Comparison of ENCODE assay signal across 17 cellular contexts in genomic region chr1:231236938-231237337, GRCh38. TPM values are rescaled to one million over a fixed set of nuclear protein-coding genes. Genes with fewer than 3 reads are reported as not detected.
DNase-seq lines count a peak whose midpoint lies in the region; ATAC-seq and TF ChIP-seq lines count a peak whose summit lies in the region.
"Had no signal": no experiment of that assay in that cellular context is flagged by ENCODE, and none has a peak within 500 bp of the region (broad histone marks: within the 10 kb centered on the region; RNA-seq: fewer than 3 reads in every experiment).

No MANE protein-coding gene starts in this region.

- no peak for ATAC-seq in GM23338
- ATAC-seq in stimulated activated naive CD8-positive, alpha-beta T cell treated with anti-CD3 and anti-CD28 coated beads, Interleukin-15, Interleukin-2, amounts not matched to agents 100 U/mL and 50 U/mL, for 24 hours = no peak
- ATAC-seq: A549 had no signal

- no peaks in the 10 kb centered on the region for H3K27me3 ChIP-seq in adipocyte (replicated peaks; ENCODE audit: control insufficient read depth, insufficient read depth, low read length)
- no peaks in the 10 kb centered on the region for H3K27me3 ChIP-seq in trophoblast cell (ENCODE audit: insufficient read depth, low read length)
- H3K27me3 ChIP-seq in subcutaneous abdominal adipose tissue (ENCODE audit: control insufficient read depth in 5 of 5, insufficient read depth in 4 of 5, low read length in 5 of 5) = no peaks in the 10 kb centered on the region
- no peaks in the 10 kb centered on the region for H3K27me3 ChIP-seq in GM23338 (ENCODE audit: insufficient read depth)
- H3K27me3 ChIP-seq: BLaER1 treated with 17β-estradiol and CSF1 and Interleukin-3, amounts not matched to agents 10 nM and 100 nM had no signal

- no peak overlapping the region for H4K12ac ChIP-seq in trophoblast cell (ENCODE audit: low read depth, low read length)

- no peak overlapping the region for H2BK5ac ChIP-seq in trophoblast cell (ENCODE audit: low read depth, low read length, poor library complexity)

- H3K4me2 ChIP-seq in trophoblast cell (ENCODE audit: low read length) (no peak overlapping the region), GM23338 (no peak overlapping the region)
- H3K4me2 ChIP-seq: A549, KMS-11 had no signal

- no peak overlapping the region for H4K8ac ChIP-seq in trophoblast cell (ENCODE audit: low read depth, low read length)

- H3K36me3 ChIP-seq in adipocyte (ENCODE audit: control insufficient read depth, insufficient read depth, low read length, severe bottlenecking) = peaks cover 23% of the 10 kb centered on the region
- peaks cover 6 to 9% of the 10 kb centered on the region in 2 experiments for H3K36me3 ChIP-seq in trophoblast cell (ENCODE audit: control insufficient read depth in 1 of 2, insufficient read depth in 2 of 2, low read length in 2 of 2)
- H3K36me3 ChIP-seq in subcutaneous abdominal adipose tissue (ENCODE audit: control insufficient read depth in 5 of 5, insufficient read depth in 5 of 5, low read length in 5 of 5) = peaks cover 2 to 21% (median 14%) of the 10 kb centered on the region in 5 donors
- no peaks in the 10 kb centered on the region for H3K36me3 ChIP-seq in GM23338 (ENCODE audit: insufficient read depth)

- no peaks in the 10 kb centered on the region for H3K27me3 Mint-ChIP-seq in activated naive CD4-positive, alpha-beta T cell treated with anti-CD3 and anti-CD28 coated beads, Interleukin-2, amount 50 U/mL, for 24 hours
- no peaks in the 10 kb centered on the region for H3K27me3 Mint-ChIP-seq in GM23338 (ENCODE audit: insufficient read depth, low read depth, poor library complexity)
- H3K27me3 Mint-ChIP-seq in activated CD4-positive, alpha-beta T cell treated with anti-CD3 and anti-CD28 coated beads, Interleukin-2, amount 10 ng/mL, durations not matched to agents 7 days and 5 days = no peaks in the 10 kb centered on the region

- peak overlapping the region; percentile 52 for H3K9ac ChIP-seq in adipocyte (ENCODE audit: low read length)
- no peak overlapping the region for H3K9ac ChIP-seq in trophoblast cell (ENCODE audit: low read length)
- H3K9ac ChIP-seq in subcutaneous abdominal adipose tissue (ENCODE audit: low read length in 5 of 5) = no peak overlapping the region
- H3K9ac ChIP-seq: BLaER1 treated with 17β-estradiol and CSF1 and Interleukin-3, amounts not matched to agents 10 nM and 100 nM; KMS-11 had no signal

- WGBS in trophoblast cell (ENCODE audit: extremely low coverage, insufficient coverage, insufficient read length) = no CpG with 5 or more reads among the region's 9 CpGs

- H3F3A ChIP-seq in GM23338 (replicated peaks; ENCODE audit: low read depth) = no peaks in the 10 kb centered on the region

- CTCF ChIA-PET in activated CD4-positive, alpha-beta T cell treated with anti-CD3 and anti-CD28 coated beads, Interleukin-2, amount 10 ng/mL, durations not matched to agents 7 days and 5 days (lab: Charles Lee) = no interaction called here

- DNase-seq in activated naive CD4-positive, alpha-beta T cell (lab: John Stamatoyannopoulos, UW) = no peak
- DNase-seq in adipocyte (ENCODE audit: low read depth) (no peak), trophoblast cell (no peak), GM23338 (ENCODE audit: low spot score) (no peak)
- no peak for DNase-seq in activated CD4-positive, alpha-beta T cell treated with anti-CD3 and anti-CD28 coated beads, Interleukin-2, amount 10 ng/mL, durations not matched to agents 7 days and 5 days
- DNase-seq in stimulated activated naive CD8-positive, alpha-beta T cell treated with anti-CD3 and anti-CD28 coated beads, Interleukin-15, Interleukin-2, amounts not matched to agents 100 U/mL and 50 U/mL, for 24 hours = no peak
- DNase-seq: EL, MM.1S, NCI-H1092 treated with DMSO at 0.1 percent for 48 hours, NCI-H446, OCI-M1, SHP77 treated with DMSO at 0.1 percent for 48 hours had no signal

- no peak overlapping the region for H3K18ac ChIP-seq in trophoblast cell (ENCODE audit: low read length)

- peaks cover 67% of the 10 kb centered on the region for H3K4me1 Mint-ChIP-seq in activated naive CD4-positive, alpha-beta T cell treated with anti-CD3 and anti-CD28 coated beads, Interleukin-2, amount 50 U/mL, for 24 hours
- peaks cover 5% of the 10 kb centered on the region for H3K4me1 Mint-ChIP-seq in GM23338
- H3K4me1 Mint-ChIP-seq in activated CD4-positive, alpha-beta T cell treated with anti-CD3 and anti-CD28 coated beads, Interleukin-2, amount 10 ng/mL, durations not matched to agents 7 days and 5 days = peaks cover 31% of the 10 kb centered on the region

- TF ChIP-seq CTCF in GM23338 (conservative IDR thresholded peaks at IDR 0.05; ENCODE audit: low read depth in 2 of 2) = no peak

- no peak overlapping the region for H4K91ac ChIP-seq in trophoblast cell (ENCODE audit: low read depth, low read length)

- no peak overlapping the region for H2AK5ac ChIP-seq in trophoblast cell (ENCODE audit: low read length)

- POLR2A ChIA-PET in activated CD4-positive, alpha-beta T cell treated with anti-CD3 and anti-CD28 coated beads, Interleukin-2, amount 10 ng/mL, durations not matched to agents 7 days and 5 days (lab: Charles Lee) = no interaction called here

- H3K4ac ChIP-seq in trophoblast cell (ENCODE audit: low read depth, low read length) = no peak overlapping the region

- H3K4me3 ChIP-seq in adipocyte (ENCODE audit: low read length) (peak overlapping the region; percentile 16), trophoblast cell (ENCODE audit: low read depth, low read length) (no peak overlapping the region), subcutaneous abdominal adipose tissue (ENCODE audit: low read depth in 1 of 5, low read length in 5 of 5) (no peak overlapping the region), GM23338 (no peak overlapping the region)
- H3K4me3 ChIP-seq: A549; BLaER1 treated with 17β-estradiol and CSF1 and Interleukin-3, amounts not matched to agents 10 nM and 100 nM had no signal

- H3K4me3 Mint-ChIP-seq in activated naive CD4-positive, alpha-beta T cell treated with anti-CD3 and anti-CD28 coated beads, Interleukin-2, amount 50 U/mL, for 24 hours = peak overlapping the region; percentile 33
- H3K4me3 Mint-ChIP-seq in GM23338 = no peak overlapping the region
- no peak overlapping the region for H3K4me3 Mint-ChIP-seq in activated CD4-positive, alpha-beta T cell treated with anti-CD3 and anti-CD28 coated beads, Interleukin-2, amount 10 ng/mL, durations not matched to agents 7 days and 5 days

- H2AFZ ChIP-seq in trophoblast cell (ENCODE audit: insufficient read depth, low read length, poor library complexity) = peak overlapping the region; percentile 54
- no peak overlapping the region for H2AFZ ChIP-seq in GM23338

- H4K20me1 ChIP-seq in GM23338 (replicated peaks; ENCODE audit: insufficient read depth) = peaks cover 4% of the 10 kb centered on the region; the same call in 1 of the 2 replicates

- H3K14ac ChIP-seq in trophoblast cell (ENCODE audit: low read length) = no peak overlapping the region

- H3K23ac ChIP-seq in trophoblast cell (ENCODE audit: low read length) = no peak overlapping the region

- H2BK12ac ChIP-seq in trophoblast cell (ENCODE audit: low read length) = no peak overlapping the region

- no peaks in the 10 kb centered on the region for H3K9me2 ChIP-seq in GM23338 (ENCODE audit: insufficient read depth)

- H3K27ac ChIP-seq in trophoblast cell (ENCODE audit: low read depth, low read length) = no peak overlapping the region
- peak overlapping the region; percentile 0 for H3K27ac ChIP-seq in subcutaneous abdominal adipose tissue (ENCODE audit: low read depth, low read length)
- H3K27ac ChIP-seq in GM23338 (ENCODE audit: low read depth) = no peak overlapping the region
- H3K27ac ChIP-seq: A549; BLaER1 treated with 17β-estradiol and CSF1 and Interleukin-3, amounts not matched to agents 10 nM and 100 nM; KMS-11 had no signal

- H3K4me1 ChIP-seq in adipocyte (ENCODE audit: control insufficient read depth, insufficient read depth, low read length) = peaks cover 38% of the 10 kb centered on the region
- peaks cover 2 to 3% of the 10 kb centered on the region in 2 experiments for H3K4me1 ChIP-seq in trophoblast cell (ENCODE audit: control insufficient read depth in 1 of 2, insufficient read depth in 2 of 2, low read length in 2 of 2)
- H3K4me1 ChIP-seq in subcutaneous abdominal adipose tissue (ENCODE audit: control insufficient read depth in 5 of 5, insufficient read depth in 5 of 5, low read length in 5 of 5) = peaks cover 0 to 56% (median 51%) of the 10 kb centered on the region in 5 donors
- H3K4me1 ChIP-seq in GM23338 (ENCODE audit: insufficient read depth) = peaks cover 4% of the 10 kb centered on the region; the same call in 1 of the 2 replicates

- no peaks in the 10 kb centered on the region for H3K9me3 ChIP-seq in adipocyte (ENCODE audit: control insufficient read depth, low read length)
- H3K9me3 ChIP-seq in trophoblast cell (ENCODE audit: insufficient read depth, low read depth, low read length) = no peaks in the 10 kb centered on the region
- H3K9me3 ChIP-seq in subcutaneous abdominal adipose tissue (ENCODE audit: control insufficient read depth in 5 of 5, low read length in 5 of 5) = no peaks in the 10 kb centered on the region
- H3K9me3 ChIP-seq: A549; BLaER1 treated with 17β-estradiol and CSF1 and Interleukin-3, amounts not matched to agents 10 nM and 100 nM had no signal

- H3K79me2 ChIP-seq in trophoblast cell (ENCODE audit: control insufficient read depth, insufficient read depth, low read length, poor library complexity) (peaks cover 12% of the 10 kb centered on the region), GM23338 (replicated peaks; ENCODE audit: insufficient read depth) (peaks cover 5% of the 10 kb centered on the region; the same call in 1 of the 2 replicates)

- peaks cover 19% of the 10 kb centered on the region for H3K36me3 Mint-ChIP-seq in activated naive CD4-positive, alpha-beta T cell treated with anti-CD3 and anti-CD28 coated beads, Interleukin-2, amount 50 U/mL, for 24 hours
- peaks cover 10% of the 10 kb centered on the region; the same call in 2 of the 3 replicates for H3K36me3 Mint-ChIP-seq in GM23338 (ENCODE audit: low read depth)
- peaks cover 35% of the 10 kb centered on the region for H3K36me3 Mint-ChIP-seq in activated CD4-positive, alpha-beta T cell treated with anti-CD3 and anti-CD28 coated beads, Interleukin-2, amount 10 ng/mL, durations not matched to agents 7 days and 5 days (ENCODE audit: low read depth)

- no peak overlapping the region for H2BK120ac ChIP-seq in trophoblast cell (ENCODE audit: insufficient read depth, low read length, poor library complexity)

- H3K9me3 Mint-ChIP-seq in activated naive CD4-positive, alpha-beta T cell treated with anti-CD3 and anti-CD28 coated beads, Interleukin-2, amount 50 U/mL, for 24 hours = no peaks in the 10 kb centered on the region
- H3K9me3 Mint-ChIP-seq in GM23338 = no peaks in the 10 kb centered on the region
- H3K9me3 Mint-ChIP-seq in activated CD4-positive, alpha-beta T cell treated with anti-CD3 and anti-CD28 coated beads, Interleukin-2, amount 10 ng/mL, durations not matched to agents 7 days and 5 days = no peaks in the 10 kb centered on the region

- H3K27ac Mint-ChIP-seq in activated naive CD4-positive, alpha-beta T cell treated with anti-CD3 and anti-CD28 coated beads, Interleukin-2, amount 50 U/mL, for 24 hours = no peak overlapping the region
- H3K27ac Mint-ChIP-seq in GM23338 = no peak overlapping the region
- no peak overlapping the region for H3K27ac Mint-ChIP-seq in activated CD4-positive, alpha-beta T cell treated with anti-CD3 and anti-CD28 coated beads, Interleukin-2, amount 10 ng/mL, durations not matched to agents 7 days and 5 days

- H3K79me1 ChIP-seq in trophoblast cell (ENCODE audit: low read length) = peaks cover 9% of the 10 kb centered on the region

RNA-seq across cellular contexts. Expression of gene GNPAT, which starts 4.1 kb away (rescaled TPM):
- polyA plus RNA-seq in trophoblast cell (2013) = 27.7 and 28.8 TPM in 2 replicates
- total RNA-seq in GM23338 (2014; rRNA removed; shearing (Covaris generic)) = 45.4 and 46.2 TPM in 2 replicates
- 28.8 and 32.8 TPM in 2 replicates for polyA plus RNA-seq in GM23338 (2016; fragmentation: Nextera tagmentation; extraction: Ambion mirVana)
- 10 to 100 TPM; 38.6 to 40.1 TPM for total RNA-seq in activated CD4-positive, alpha-beta T cell treated with anti-CD3 and anti-CD28 coated beads, Interleukin-2, amount 10 ng/mL, durations not matched to agents 7 days and 5 days
